In the genomic region with DNA sequence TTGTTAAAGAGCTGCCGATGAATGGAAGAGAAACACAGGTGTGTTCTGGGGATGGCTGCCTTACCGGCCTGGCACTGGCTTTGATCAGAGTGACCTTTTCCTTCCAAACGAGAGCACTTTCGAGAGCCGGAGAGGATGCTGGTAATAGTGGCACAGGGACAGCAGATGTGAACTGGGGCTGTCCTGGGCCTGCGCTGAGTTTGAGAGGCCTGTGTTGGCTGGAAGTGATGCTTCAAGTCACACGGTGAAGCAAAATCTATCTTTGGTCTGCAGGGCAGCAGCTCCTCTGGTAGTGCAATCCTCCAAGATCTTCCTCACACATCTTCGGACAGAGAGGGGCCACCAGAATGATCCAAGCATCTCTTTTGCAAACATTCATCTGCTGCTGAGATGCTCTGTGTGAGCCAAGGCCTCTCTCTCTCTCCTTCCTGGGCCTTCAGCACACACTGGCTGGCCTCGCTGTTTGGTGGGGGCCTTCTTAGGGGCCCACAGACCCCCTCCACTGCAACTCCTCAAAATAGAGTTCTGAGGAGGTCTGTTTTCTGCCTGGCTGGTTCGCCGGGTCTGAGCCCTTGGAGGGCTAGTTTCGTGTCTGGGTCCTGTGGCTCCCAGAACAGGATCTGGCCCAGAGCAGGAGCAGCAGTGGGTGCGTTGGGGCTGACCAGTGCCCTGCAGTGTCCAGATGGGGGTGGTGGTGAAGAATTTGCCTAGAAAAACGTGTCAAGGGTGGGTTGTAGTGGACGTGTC, we compare ENCODE assay signal across 35 cellular contexts. TPM values are rescaled to one million over a fixed set of nuclear protein-coding genes. Genes with fewer than 3 reads are reported as not detected.
"Had no signal": no experiment of that assay in that cellular context is flagged by ENCODE, and none has a peak within 500 bp of the region (broad histone marks: within the 10 kb centered on the region; RNA-seq: fewer than 3 reads in every experiment).

No MANE protein-coding gene starts in this region.

- H3K36me3 ChIP-seq: Peyer's patch had no signal

- H3K27ac ChIP-seq: body of pancreas, Peyer's patch, SK-N-MC had no signal

- H3K27me3 ChIP-seq: Peyer's patch had no signal

- ATAC-seq: activated CD4-positive, alpha-beta T cell treated with anti-CD3 and anti-CD28 coated beads for 36 hours; activated CD4-positive, CD25-positive, alpha-beta regulatory T cell treated with anti-CD3 and anti-CD28 coated beads, Interleukin-2, amount 50 U/mL, for 24 hours; activated CD8-positive, alpha-beta T cell treated with anti-CD3 and anti-CD28 coated beads, Interleukin-2, amount 10 ng/mL, durations not matched to agents 7 days and 5 days; body of pancreas; K562; PC-3; WTC11 had no signal

- H3K4me3 Mint-ChIP-seq: activated CD4-positive, alpha-beta T cell treated with anti-CD3 and anti-CD28 coated beads for 36 hours; activated CD4-positive, alpha-beta T cell treated with anti-CD3 and anti-CD28 coated beads, Interleukin-2, amount 10 ng/mL, durations not matched to agents 7 days and 5 days; activated CD8-positive, alpha-beta T cell treated with anti-CD3 and anti-CD28 coated beads, Interleukin-2, amount 10 ng/mL, durations not matched to agents 7 days and 5 days; activated naive CD4-positive, alpha-beta T cell treated with anti-CD3 and anti-CD28 coated beads, Interleukin-2, amount 50 U/mL, for 24 hours; activated naive CD8-positive, alpha-beta T cell treated with anti-CD3 and anti-CD28 coated beads, Interleukin-2, amount 10 ng/mL, durations not matched to agents 7 days and 5 days; activated T-cell treated with anti-CD3 and anti-CD28 coated beads, Interleukin-2, amount 50 U/mL, for 24 hours; WTC11 had no signal

- H3K9me3 Mint-ChIP-seq: activated CD4-positive, alpha-beta T cell treated with anti-CD3 and anti-CD28 coated beads, Interleukin-2, amount 10 ng/mL, durations not matched to agents 7 days and 5 days; activated naive CD4-positive, alpha-beta T cell treated with anti-CD3 and anti-CD28 coated beads, Interleukin-2, amount 50 U/mL, for 24 hours; activated naive CD8-positive, alpha-beta T cell treated with anti-CD3 and anti-CD28 coated beads, Interleukin-2, amount 10 ng/mL, durations not matched to agents 7 days and 5 days; activated T-cell treated with anti-CD3 and anti-CD28 coated beads, Interleukin-2, amount 50 U/mL, for 24 hours; activated T-helper 2 cell treated with anti-CD3 and anti-CD28 coated beads, Interferon-gamma antibody, Interleukin-2, Interleukin-4, amounts not matched to agents 10 μg/mL and 5 μg/mL and 100 μg/mL, durations not matched to agents 14 hours and 24 hours and 36 hours; WTC11 had no signal

- H3K9me3 ChIP-seq: body of pancreas, Peyer's patch had no signal

- H3K4me1 Mint-ChIP-seq: activated CD4-positive, alpha-beta T cell treated with anti-CD3 and anti-CD28 coated beads for 36 hours; activated CD4-positive, alpha-beta T cell treated with anti-CD3 and anti-CD28 coated beads, Interleukin-2, amount 10 ng/mL, durations not matched to agents 7 days and 5 days; activated naive CD4-positive, alpha-beta T cell treated with anti-CD3 and anti-CD28 coated beads, Interleukin-2, amount 50 U/mL, for 24 hours; activated naive CD8-positive, alpha-beta T cell treated with anti-CD3 and anti-CD28 coated beads, Interleukin-2, amount 10 ng/mL, durations not matched to agents 7 days and 5 days; WTC11 had no signal

- H3K36me3 Mint-ChIP-seq: activated naive CD4-positive, alpha-beta T cell treated with anti-CD3 and anti-CD28 coated beads, Interleukin-2, amount 50 U/mL, for 24 hours; activated naive CD8-positive, alpha-beta T cell treated with anti-CD3 and anti-CD28 coated beads, Interleukin-2, amount 10 ng/mL, durations not matched to agents 7 days and 5 days; WTC11 had no signal

- DNase-seq: activated CD4-positive, alpha-beta T cell treated with anti-CD3 and anti-CD28 coated beads for 36 hours; activated CD4-positive, alpha-beta T cell treated with anti-CD3 and anti-CD28 coated beads, Interleukin-2, amount 10 ng/mL, durations not matched to agents 7 days and 5 days; activated CD4-positive, alpha-beta T cell treated with anti-CD3 and anti-CD28 coated beads, Interleukin-2, amount 50 U/mL, for 48 hours; activated CD8-positive, alpha-beta T cell treated with anti-CD3 and anti-CD28 coated beads, Interleukin-2, amount 10 ng/mL, durations not matched to agents 7 days and 5 days; activated gamma-delta T cell; activated naive CD4-positive, alpha-beta T cell treated with Interleukin-2 at 50 U/mL for 16 hours; activated naive CD8-positive, alpha-beta T cell treated with anti-CD3 and anti-CD28 coated beads, Interleukin-2, amount 10 ng/mL, durations not matched to agents 7 days and 5 days; activated T-cell treated with anti-CD3 and anti-CD28 coated beads, Interleukin-2, amount 50 U/mL, for 24 hours; amygdala; body of pancreas; caudate nucleus; NCI-H1105; NCI-H1436; NCI-H1694 treated with DMSO at 0.1 percent for 48 hours; NCI-H2029; NCI-H2171; NCI-H510A; NCI-H526; NCI-H748 treated with DMSO at 0.1 percent for 48 hours; NK-92 treated with Interleukin-12 subunit alpha and Interleukin-12 subunit beta, amount 100 ng/mL, for 24 hours; PC-3; Peyer's patch; RPMI8226; T1000 had no signal

- H3K4me3 ChIP-seq: body of pancreas, K562, Peyer's patch, SK-N-MC had no signal

- H3K4me1 ChIP-seq: body of pancreas, Peyer's patch had no signal

- H3K27ac Mint-ChIP-seq: activated CD4-positive, alpha-beta T cell treated with anti-CD3 and anti-CD28 coated beads for 36 hours; activated CD4-positive, alpha-beta T cell treated with anti-CD3 and anti-CD28 coated beads, Interleukin-2, amount 10 ng/mL, durations not matched to agents 7 days and 5 days; activated CD8-positive, alpha-beta T cell treated with anti-CD3 and anti-CD28 coated beads, Interleukin-2, amount 10 ng/mL, durations not matched to agents 7 days and 5 days; activated naive CD4-positive, alpha-beta T cell treated with anti-CD3 and anti-CD28 coated beads, Interleukin-2, amount 50 U/mL, for 24 hours; activated naive CD8-positive, alpha-beta T cell treated with anti-CD3 and anti-CD28 coated beads, Interleukin-2, amount 10 ng/mL, durations not matched to agents 7 days and 5 days; activated T-cell treated with anti-CD3 and anti-CD28 coated beads, Interleukin-2, amount 50 U/mL, for 24 hours; activated T-helper 2 cell treated with anti-CD3 and anti-CD28 coated beads, Interferon-gamma antibody, Interleukin-2, Interleukin-4, amounts not matched to agents 10 μg/mL and 5 μg/mL and 100 μg/mL, durations not matched to agents 14 hours and 24 hours and 36 hours; WTC11 had no signal

RNA-seq across cellular contexts. Expression of a gene that starts 6.4 kb away (rescaled TPM):
- total RNA-seq: activated CD4-positive, alpha-beta T cell treated with anti-CD3 and anti-CD28 coated beads for 36 hours; activated CD4-positive, alpha-beta T cell treated with anti-CD3 and anti-CD28 coated beads, Interleukin-2, amount 10 ng/mL, durations not matched to agents 7 days and 5 days; activated CD8-positive, alpha-beta T cell treated with anti-CD3 and anti-CD28 coated beads, Interleukin-2, amount 10 ng/mL, durations not matched to agents 7 days and 5 days; activated naive CD8-positive, alpha-beta T cell treated with anti-CD3 and anti-CD28 coated beads, Interleukin-2, amount 10 ng/mL, durations not matched to agents 7 days and 5 days; activated T-helper 2 cell treated with anti-CD3 and anti-CD28 coated beads, Interferon-gamma antibody, Interleukin-2, Interleukin-4, amounts not matched to agents 10 μg/mL and 5 μg/mL and 100 μg/mL, durations not matched to agents 14 hours and 24 hours and 36 hours; astrocyte; body of pancreas; bronchial epithelial cell; K562; M059J; PC-3; Peyer's patch; T-helper 1 cell treated with Interleukin-12 subunit alpha and Interleukin-12 subunit beta and Interleukin-4 antibody, amounts not matched to agents 30 ng/mL and 1 ng/mL, for 36 hours; T-helper 2 cell treated with Interferon-gamma antibody and Interleukin-4, amounts not matched to agents 100 ng/mL and 5 ng/mL, for 36 hours had no signal
- polyA plus RNA-seq: K562 had no signal
